In genomic region chr11:34514597-34514996, GRCh38 we compare ENCODE assay signal across 21 cellular contexts. TPM values are rescaled to one million over a fixed set of nuclear protein-coding genes. Genes with fewer than 3 reads are reported as not detected.
DNase-seq lines count a peak whose midpoint lies in the region; ATAC-seq, FAIRE-seq and TF ChIP-seq lines count a peak whose summit lies in the region.
"Had no signal": no experiment of that assay in that cellular context is flagged by ENCODE, and none has a peak within 500 bp of the region (broad histone marks: within the 10 kb centered on the region; RNA-seq: fewer than 3 reads in every experiment).

No MANE protein-coding gene starts in this region.

- no peak for TF ChIP-seq RAD21 in HepG2 (CRISPR knock-in tag; IDR thresholded peaks at IDR 0.05)

- FAIRE-seq in HepG2 (lab: Jason Lieb, UNC) = no peak

- H3K79me2 ChIP-seq in HepG2 (ENCODE audit: insufficient read depth, low read length) = no peaks in the 10 kb centered on the region

- no peak overlapping the region for H2AFZ ChIP-seq in HepG2 (ENCODE audit: low read length)

- 68% methylated on average over 7 of the region's 7 CpGs for WGBS in HepG2 (ENCODE audit: low lambda C conversion rate)
- WGBS in right lobe of liver (ENCODE audit: insufficient coverage, low coverage, low lambda C conversion rate, missing lambda C conversion rate) = 79% methylated on average over 6 of the region's 7 CpGs
- 76 to 86% (median 81%) methylated on average over 7 of the region's 7 CpGs for WGBS in ovary, 3 donors

- H3K9me3 ChIP-seq in HepG2 (ENCODE audit: low read length) (no peaks in the 10 kb centered on the region), right lobe of liver (no peaks in the 10 kb centered on the region), Panc1 (ENCODE audit: control insufficient read depth, insufficient read depth, low read depth, low read length) (no peaks in the 10 kb centered on the region), WERI-Rb-1 (ENCODE audit: severe bottlenecking) (no peaks in the 10 kb centered on the region), ovary (no peaks in the 10 kb centered on the region)
- H3K9me3 ChIP-seq: Caco-2, Peyer's patch had no signal

- DNase-seq in HepG2 (ENCODE audit: low spot score) = no peak
- DNase-seq in right lobe of liver = no peak
- DNase-seq in Panc1 (ENCODE audit: low read depth, low spot score) = no peak
- DNase-seq in fibroblast of the aortic adventitia (ENCODE audit: low read depth) = no peak
- no peak for DNase-seq in kidney tubule cell (ENCODE audit: low spot score)
- DNase-seq in WERI-Rb-1 = no peak
- no peak for DNase-seq in ovary
- DNase-seq: Caco-2; CD4-positive, CD25-positive, alpha-beta regulatory T cell; DMS153; H7; NCI-H1436 treated with DMSO at 0.1 percent for 48 hours; NCI-H2029 treated with DMSO at 0.1 percent for 48 hours; NCI-H510A treated with DMSO at 0.1 percent for 48 hours; Peyer's patch; SHP77 had no signal

- H3K27ac ChIP-seq in HepG2 (ENCODE audit: extremely low read length, insufficient read depth, low read length) = no peak overlapping the region
- H3K27ac ChIP-seq in right lobe of liver = no peak overlapping the region
- H3K27ac ChIP-seq in Panc1 (ENCODE audit: low read length) = 0 out of 2 replicates have a peak overlapping the region, but pooled peaks have one; percentile 25
- H3K27ac ChIP-seq in WERI-Rb-1 = no peak overlapping the region
- H3K27ac ChIP-seq in ovary = no peak overlapping the region
- H3K27ac ChIP-seq: Peyer's patch had no signal

- TF ChIP-seq CTCF in HepG2 (CRISPR knock-in tag; IDR thresholded peaks at IDR 0.05) (no peak), right lobe of liver (IDR thresholded peaks at IDR 0.05) (no peak), Panc1 (IDR thresholded peaks at IDR 0.05) (no peak), fibroblast of the aortic adventitia (IDR thresholded peaks at IDR 0.05; ENCODE audit: insufficient read depth, low read length) (peak; percentile 14), WERI-Rb-1 (IDR thresholded peaks at IDR 0.05; ENCODE audit: low read depth, low read length) (no peak), ovary (IDR thresholded peaks at IDR 0.05) (no peak)

- H3K27me3 ChIP-seq in HepG2 (ENCODE audit: control insufficient read depth in 1 of 2, insufficient read depth in 2 of 2, low read length in 2 of 2) (no peaks in the 10 kb centered on the region; a peak in 1 of 5 replicates), right lobe of liver (no peaks in the 10 kb centered on the region), Panc1 (ENCODE audit: control insufficient read depth, insufficient read depth, low read length) (no peaks in the 10 kb centered on the region), WERI-Rb-1 (ENCODE audit: insufficient read depth, low read depth, severe bottlenecking) (no peaks in the 10 kb centered on the region), ovary (no peaks in the 10 kb centered on the region)
- H3K27me3 ChIP-seq: Peyer's patch had no signal

- in situ Hi-C loops in HepG2 (cut with HindIII; ENCODE audit: extremely low pct_ligation_motif_present, low pct_unique_long_range_greater_than_20kb) (loop anchor here (5.0 kb wide), 1 partner anchor 378 kb away; no protein-coding TSS in a partner anchor), Panc1 (cut with HindIII; ENCODE audit: low pct_unique_long_range_greater_than_20kb, low sequenced_read_pairs) (no loop called here)

- ATAC-seq in HepG2 (no peak), right lobe of liver (no peak), Panc1 (no peak), HG03039 (IDR thresholded peaks at IDR 0.05; ENCODE audit: unreplicated experiment) (no peak)
- ATAC-seq: SK-N-SH treated with all-trans-retinoic acid at 6 μM for 48 hours had no signal

- BruUV-seq in HepG2 (replicated peaks; lab: Mats Ljungman, UMichigan) (no TSS peak), Panc1 (replicated peaks; lab: Mats Ljungman, UMichigan) (no TSS peak)

- CTCF ChIA-PET in HepG2 (lab: Yijun Ruan, JAX; ENCODE audit: low intra/inter-chr PET ratio, low total read pairs) = no interaction called here
- CTCF ChIA-PET in Panc1 (lab: Charles Lee) = interaction anchor here (0.6 kb wide), 1 partner anchor 16 kb away, joined by 3 read pairs; no protein-coding TSS in a partner anchor

- H3K4me2 ChIP-seq in HepG2 (ENCODE audit: low read depth, low read length) = peak overlapping the region; percentile 81

- peaks cover 37% of the 10 kb centered on the region for H3K4me1 ChIP-seq in HepG2 (ENCODE audit: insufficient read depth, low read length)
- H3K4me1 ChIP-seq in right lobe of liver = no peaks in the 10 kb centered on the region
- H3K4me1 ChIP-seq in Panc1 (ENCODE audit: control insufficient read depth, insufficient read depth, low read length) = no peaks in the 10 kb centered on the region
- H3K4me1 ChIP-seq in ovary (ENCODE audit: insufficient read depth) = no peaks in the 10 kb centered on the region
- H3K4me1 ChIP-seq: Peyer's patch had no signal

- TF ChIP-seq EP300 in HepG2 (IDR thresholded peaks at IDR 0.05; ENCODE audit: low read depth in 2 of 2, low read length in 2 of 2) (no peak), HepG2 (CRISPR knock-in tag; IDR thresholded peaks at IDR 0.05; ENCODE audit: borderline replicate concordance) (no peak), ovary (IDR thresholded peaks at IDR 0.05) (no peak)

- TF ChIP-seq POLR2A in HepG2 (IDR thresholded peaks at IDR 0.05; ENCODE audit: insufficient read depth in 1 of 2, low read depth in 2 of 2, low read length in 2 of 2) = no peak
- TF ChIP-seq POLR2A in right lobe of liver (IDR thresholded peaks at IDR 0.05) = no peak
- no peak for TF ChIP-seq POLR2A in ovary (IDR thresholded peaks at IDR 0.05)

- no peak overlapping the region for H3K9ac ChIP-seq in HepG2 (ENCODE audit: insufficient read depth, low read depth, low read length)

- H3K4me3 ChIP-seq in HepG2 (replicated peaks in 1 of 3; ENCODE audit: insufficient read depth in 1 of 3, low read depth in 2 of 3, low read length in 3 of 3) (peak overlapping the region in 1 of 3 experiments; percentile 58; a peak in 1 of 6 replicates), right lobe of liver (no peak overlapping the region), Panc1 (ENCODE audit: low read depth in 2 of 2, low read length in 2 of 2) (no peak overlapping the region), fibroblast of the aortic adventitia (ENCODE audit: low read depth, low read length) (no peak overlapping the region), WERI-Rb-1 (ENCODE audit: low read depth, low read length) (no peak overlapping the region), ovary (no peak overlapping the region)
- H3K4me3 ChIP-seq: Peyer's patch had no signal

- POLR2A ChIA-PET in HepG2 (lab: Yijun Ruan, JAX) = no interaction called here
- POLR2A ChIA-PET in Panc1 (lab: Charles Lee) = no interaction called here

- intact Hi-C loops in HepG2 (cut with micrococcal nuclease; ENCODE audit: unreplicated experiment) = loop anchor here (5.0 kb wide), 1 partner anchor 33 kb away; no protein-coding TSS in a partner anchor
- intact Hi-C loops in right lobe of liver (cut with DNase I) = no loop called here
- intact Hi-C loops in Panc1 (cut with micrococcal nuclease; ENCODE audit: unreplicated experiment) = loop anchor here (5.0 kb wide), 1 partner anchor 383 kb away; no protein-coding TSS in a partner anchor
- intact Hi-C loops in ovary (cut with DNase I) = no loop called here

- H3K36me3 ChIP-seq in HepG2 (replicated peaks in 1 of 2; ENCODE audit: control insufficient read depth in 1 of 2, insufficient read depth in 2 of 2, low read length in 2 of 2) = no peaks in the 10 kb centered on the region
- no peaks in the 10 kb centered on the region for H3K36me3 ChIP-seq in right lobe of liver
- no peaks in the 10 kb centered on the region for H3K36me3 ChIP-seq in Panc1 (ENCODE audit: control insufficient read depth, insufficient read depth, low read length)
- H3K36me3 ChIP-seq in WERI-Rb-1 = no peaks in the 10 kb centered on the region
- no peaks in the 10 kb centered on the region for H3K36me3 ChIP-seq in ovary
- H3K36me3 ChIP-seq: Peyer's patch had no signal

- H4K20me1 ChIP-seq in HepG2 (ENCODE audit: insufficient read depth, low read length) = no peaks in the 10 kb centered on the region

TF ChIP-seq in HepG2, 621 proteins besides CTCF, POLR2A, EP300 and RAD21 (continues in another document):
- TF ChIP-seq TOPORS (CRISPR knock-in tag; IDR thresholded peaks at IDR 0.05) = no peak

RNA-seq across cellular contexts. Expression of gene ELF5, which starts 1.0 kb away (rescaled TPM):
- 2.6 and 2.9 TPM in 2 replicates for total RNA-seq in HepG2 (2016; rRNA removed; fragmentation: Illumina TruSeq; extraction: Trizol)
- total RNA-seq in HepG2 (2016; cell fraction: cytosol; rRNA removed; fragmentation: Illumina TruSeq; extraction: Trizol; ENCODE audit: low read depth) = 0.40 and 0.53 TPM in 2 replicates
- total RNA-seq in HepG2 (2016; cell fraction: insoluble cytoplasmic fraction; rRNA removed; fragmentation: Illumina TruSeq; extraction: Trizol) = 2.3 and 3.0 TPM in 2 replicates
- total RNA-seq in HepG2 (2016; cell fraction: membrane; rRNA removed; fragmentation: Illumina TruSeq; extraction: Trizol) = 1.2 and 1.6 TPM in 2 replicates
- 2.3 and 2.4 TPM in 2 replicates for total RNA-seq in HepG2 (2016; cell fraction: nucleus; rRNA removed; fragmentation: Illumina TruSeq; extraction: Trizol)
- polyA plus RNA-seq in HepG2 (2011; rRNA removed) = 0.21 and 0.51 TPM in 2 replicates
- 0.21 and 0.23 TPM in 2 replicates for polyA plus RNA-seq in HepG2 (2011; cell fraction: cytosol; rRNA removed)
- 0.51 and 0.78 TPM in 2 replicates for polyA plus RNA-seq in HepG2 (2011; cell fraction: nucleus; rRNA removed)
- 0.32 and 0.52 TPM in 2 replicates for polyA plus RNA-seq in HepG2 (2012)
- polyA plus RNA-seq in HepG2 (2016; cell fraction: cytosol; fragmentation: Illumina TruSeq; extraction: Trizol; ENCODE audit: low read depth) = 0.17 and 0.27 TPM in 2 replicates
- polyA plus RNA-seq in HepG2 (2016; cell fraction: insoluble cytoplasmic fraction; fragmentation: Illumina TruSeq; extraction: Trizol; ENCODE audit: low read depth) = 1.9 and 2.4 TPM in 2 replicates
- polyA plus RNA-seq in HepG2 (2016; cell fraction: membrane; fragmentation: Illumina TruSeq; extraction: Trizol; ENCODE audit: low read depth) = 0.45 and 0.62 TPM in 2 replicates
- 1.5 and 2.4 TPM in 2 replicates for polyA plus RNA-seq in HepG2 (2016; cell fraction: nucleus; fragmentation: Illumina TruSeq; extraction: Trizol; ENCODE audit: insufficient read depth, low read depth)
- 1.1 TPM in 1 of 2 replicates, not detected in the other for polyA minus RNA-seq in HepG2 (2011; rRNA and poly(A)+ RNA removed; ENCODE audit: low replicate concordance)
- 0.35 and 0.49 TPM in 2 replicates for polyA minus RNA-seq in HepG2 (2011; cell fraction: cytosol; rRNA and poly(A)+ RNA removed)
- 0.50 and 0.77 TPM in 2 replicates for polyA minus RNA-seq in HepG2 (2011; cell fraction: nucleus; rRNA and poly(A)+ RNA removed)
- under 1 TPM in 2 of 6 experiments, not detected in 4; 0.09 to 0.22 TPM for total RNA-seq in right lobe of liver
- not detected for total RNA-seq in Panc1 (2021; ENCODE audit: unreplicated experiment)
- not detected for polyA plus RNA-seq in Panc1 (2012; ENCODE audit: insufficient read length)
- not detected in 2 replicates for total RNA-seq in fibroblast of the aortic adventitia (ENCODE audit: low replicate concordance)
- not detected for total RNA-seq in ovary
- polyA plus RNA-seq in ovary = not detected
- total RNA-seq: A172; CD4-positive, CD25-positive, alpha-beta regulatory T cell; H7; HT1080; Peyer's patch had no signal
- polyA plus RNA-seq: CD4-positive, CD25-positive, alpha-beta regulatory T cell; IgD-negative memory B cell had no signal

Comparison
In these comparisons a context has a peak if more than half of its experiments do, and no peak if none do; other contexts are left out.
1. intact Hi-C loops: an anchor here in HepG2 (5.0 kb wide) and Panc1 (5.0 kb wide); none called in right lobe of liver and ovary.